ENCODE assay signal across 1 cellular context in genomic region chr10:65032867-65033769, GRCh38.
TF ChIP-seq lines count a peak whose summit lies in the region.

No MANE protein-coding gene starts in this region.

TF ChIP-seq in liver, 16 proteins besides CTCF, POLR2A, EP300 and RAD21 (continued from another document):
- peak; percentile 21 for TF ChIP-seq REST (IDR thresholded peaks at IDR 0.05)
- peak; percentile 60 for TF ChIP-seq YY1 (IDR thresholded peaks at IDR 0.05)
- no peak for TF ChIP-seq NR2F2 (IDR thresholded peaks at IDR 0.05)
- TF ChIP-seq TAF1 (conservative IDR thresholded peaks at IDR 0.05), result no peak
- no peak for TF ChIP-seq GABPA (IDR thresholded peaks at IDR 0.05 in 1 of 2, conservative IDR thresholded peaks at IDR 0.05 in 1 of 2)
- TF ChIP-seq FOXA2 (IDR thresholded peaks at IDR 0.05), result peak; percentile 16
- peak; percentile 19 to 27 for TF ChIP-seq RXRA (IDR thresholded peaks at IDR 0.05)
- peak; percentile 77 to 80 for TF ChIP-seq HNF4A (conservative IDR thresholded peaks at IDR 0.05)
- TF ChIP-seq SP1 (IDR thresholded peaks at IDR 0.05), result peak; percentile 76
- TF ChIP-seq, protein P1, sequence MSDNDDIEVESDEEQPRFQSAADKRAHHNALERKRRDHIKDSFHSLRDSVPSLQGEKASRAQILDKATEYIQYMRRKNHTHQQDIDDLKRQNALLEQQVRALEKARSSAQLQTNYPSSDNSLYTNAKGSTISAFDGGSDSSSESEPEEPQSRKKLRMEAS (IDR thresholded peaks at IDR 0.05), result no peak
- TF ChIP-seq FOXA1 (IDR thresholded peaks at IDR 0.05), result no peak
- TF ChIP-seq HNF4G (IDR thresholded peaks at IDR 0.05), result peak; percentile 54
